ENCODE assay signal across 10 cellular contexts in genomic region chr1:19469004-19469403, GRCh38. TPM values are rescaled to one million over a fixed set of nuclear protein-coding genes. Genes with fewer than 3 reads are reported as not detected.
DNase-seq lines count a peak whose midpoint lies in the region; TF ChIP-seq lines count a peak whose summit lies in the region.
"Had no signal": no experiment of that assay in that cellular context is flagged by ENCODE, and none has a peak within 500 bp of the region (broad histone marks: within the 10 kb centered on the region; RNA-seq: fewer than 3 reads in every experiment).

No MANE protein-coding gene starts in this region.

- peaks cover 0 to 83% (median 52%) of the 10 kb centered on the region in 4 donors for H3K4me1 ChIP-seq in tibial artery
- H3K4me1 ChIP-seq: BE2C had no signal

- no peak overlapping the region for H3K4me3 ChIP-seq in tibial artery
- H3K4me3 ChIP-seq: SJSA1 had no signal

- peaks cover 14% of the 10 kb centered on the region for H3K36me3 Mint-ChIP-seq in activated naive CD4-positive, alpha-beta T cell treated with anti-CD3 and anti-CD28 coated beads for 36 hours (ENCODE audit: low read depth)
- H3K36me3 Mint-ChIP-seq in activated naive CD8-positive, alpha-beta T cell treated with anti-CD3 and anti-CD28 coated beads for 36 hours: peaks cover 41% of the 10 kb centered on the region
- peaks cover 10% of the 10 kb centered on the region for H3K36me3 Mint-ChIP-seq in mesothelial cell of epicardium

- H3K27me3 Mint-ChIP-seq in activated naive CD4-positive, alpha-beta T cell treated with anti-CD3 and anti-CD28 coated beads for 36 hours (ENCODE audit: low read depth): no peaks in the 10 kb centered on the region
- H3K27me3 Mint-ChIP-seq in activated naive CD8-positive, alpha-beta T cell treated with anti-CD3 and anti-CD28 coated beads for 36 hours: no peaks in the 10 kb centered on the region
- H3K27me3 Mint-ChIP-seq in mesothelial cell of epicardium (ENCODE audit: low read depth): no peaks in the 10 kb centered on the region

- peaks cover 88% of the 10 kb centered on the region for H3K4me1 Mint-ChIP-seq in activated naive CD4-positive, alpha-beta T cell treated with anti-CD3 and anti-CD28 coated beads for 36 hours (ENCODE audit: low read depth)
- peaks cover 77% of the 10 kb centered on the region for H3K4me1 Mint-ChIP-seq in activated naive CD8-positive, alpha-beta T cell treated with anti-CD3 and anti-CD28 coated beads for 36 hours
- H3K4me1 Mint-ChIP-seq in mesothelial cell of epicardium: peaks cover 15% of the 10 kb centered on the region

- intact Hi-C loops in activated naive CD4-positive, alpha-beta T cell treated with anti-CD3 and anti-CD28 coated beads for 36 hours (cut with micrococcal nuclease): loop anchor here (5.0 to 10.0 kb wide), 3 partner anchors 77 to 716 kb away; partner anchors contain the start of genes PLA2G2C and UBXN10
- intact Hi-C loops in tibial artery (cut with DNase I; ENCODE audit: low total_unique reads): no loop called here

- CTCF ChIA-PET in activated naive CD4-positive, alpha-beta T cell treated with anti-CD3 and anti-CD28 coated beads for 36 hours (lab: Charles Lee): interaction anchor here (0.6 to 2.1 kb wide), 3 partner anchors 9 to 76 kb away, joined by 3 to 6 read pairs (median 5); no protein-coding TSS in a partner anchor

- peak overlapping the region; percentile 37 for H3K4me3 Mint-ChIP-seq in activated naive CD4-positive, alpha-beta T cell treated with anti-CD3 and anti-CD28 coated beads for 36 hours
- H3K4me3 Mint-ChIP-seq in activated naive CD8-positive, alpha-beta T cell treated with anti-CD3 and anti-CD28 coated beads for 36 hours: peak overlapping the region; percentile 68
- H3K4me3 Mint-ChIP-seq in mesothelial cell of epicardium: no peak overlapping the region

- no peaks in the 10 kb centered on the region for H3K9me3 Mint-ChIP-seq in activated naive CD4-positive, alpha-beta T cell treated with anti-CD3 and anti-CD28 coated beads for 36 hours
- peaks cover 4% of the 10 kb centered on the region for H3K9me3 Mint-ChIP-seq in activated naive CD8-positive, alpha-beta T cell treated with anti-CD3 and anti-CD28 coated beads for 36 hours
- H3K9me3 Mint-ChIP-seq in mesothelial cell of epicardium: no peaks in the 10 kb centered on the region

- no peaks in the 10 kb centered on the region for H3K27me3 ChIP-seq in tibial artery
- H3K27me3 ChIP-seq: BE2C, SJSA1 had no signal

- in situ Hi-C loops in GM13977 (cut with MboI; ENCODE audit: low pct_unique_long_range_greater_than_20kb, low sequenced_read_pairs, unreplicated experiment): no loop called here

- H3K27ac ChIP-seq in tibial artery: peak overlapping the region; percentile 46 to 52
- H3K27ac ChIP-seq: SJSA1 had no signal

- DNase-seq in activated naive CD4-positive, alpha-beta T cell treated with anti-CD3 and anti-CD28 coated beads for 36 hours: peak; percentile 34
- DNase-seq in activated naive CD4-positive, alpha-beta T cell treated with Interleukin-2 at 50 U/mL for 16 hours: no peak
- no peak for DNase-seq in activated naive CD8-positive, alpha-beta T cell treated with anti-CD3 and anti-CD28 coated beads for 36 hours
- no peak for DNase-seq in mesothelial cell of epicardium (ENCODE audit: low spot score in 2 of 2, unreplicated experiment in 2 of 2)
- no peak for DNase-seq in tibial artery
- no peak for DNase-seq in GM13977 (ENCODE audit: low spot score)
- no peak for DNase-seq in NCI-H2171 treated with DMSO at 0.1 percent for 48 hours (lab: John Stamatoyannopoulos, UW)
- DNase-seq in NCI-H1417 (lab: John Stamatoyannopoulos, UW): no peak

- peak overlapping the region; percentile 88 for H3K27ac Mint-ChIP-seq in activated naive CD4-positive, alpha-beta T cell treated with anti-CD3 and anti-CD28 coated beads for 36 hours
- H3K27ac Mint-ChIP-seq in activated naive CD8-positive, alpha-beta T cell treated with anti-CD3 and anti-CD28 coated beads for 36 hours: peak overlapping the region; percentile 92
- peak overlapping the region; percentile 54 for H3K27ac Mint-ChIP-seq in mesothelial cell of epicardium

- TF ChIP-seq CTCF in mesothelial cell of epicardium (IDR thresholded peaks at IDR 0.05; ENCODE audit: unreplicated experiment): no peak
- no peak for TF ChIP-seq CTCF in tibial artery (IDR thresholded peaks at IDR 0.05)
- TF ChIP-seq CTCF in GM13977 (IDR thresholded peaks at IDR 0.05; ENCODE audit: extremely low read depth, insufficient read depth, missing control alignments): no peak

- no peaks in the 10 kb centered on the region for H3K9me3 ChIP-seq in tibial artery
- H3K9me3 ChIP-seq: BE2C, SJSA1 had no signal

- peaks cover 0 to 6% (median 5%) of the 10 kb centered on the region in 3 donors for H3K36me3 ChIP-seq in tibial artery
- H3K36me3 ChIP-seq: BE2C had no signal

RNA-seq across cellular contexts. Expression of gene CAPZB, which starts 16.3 kb away (rescaled TPM):
- total RNA-seq in activated naive CD4-positive, alpha-beta T cell treated with anti-CD3 and anti-CD28 coated beads for 36 hours: 100 to 1,000 TPM; 362 to 381 TPM
- total RNA-seq in activated naive CD8-positive, alpha-beta T cell treated with anti-CD3 and anti-CD28 coated beads for 36 hours: 100 to 1,000 TPM; 324 to 332 TPM
- 192 to 209 TPM (median 204 TPM) in 3 replicates for total RNA-seq in mesothelial cell of epicardium
